ENCODE assay signal across 12 cellular contexts in the genomic region with DNA sequence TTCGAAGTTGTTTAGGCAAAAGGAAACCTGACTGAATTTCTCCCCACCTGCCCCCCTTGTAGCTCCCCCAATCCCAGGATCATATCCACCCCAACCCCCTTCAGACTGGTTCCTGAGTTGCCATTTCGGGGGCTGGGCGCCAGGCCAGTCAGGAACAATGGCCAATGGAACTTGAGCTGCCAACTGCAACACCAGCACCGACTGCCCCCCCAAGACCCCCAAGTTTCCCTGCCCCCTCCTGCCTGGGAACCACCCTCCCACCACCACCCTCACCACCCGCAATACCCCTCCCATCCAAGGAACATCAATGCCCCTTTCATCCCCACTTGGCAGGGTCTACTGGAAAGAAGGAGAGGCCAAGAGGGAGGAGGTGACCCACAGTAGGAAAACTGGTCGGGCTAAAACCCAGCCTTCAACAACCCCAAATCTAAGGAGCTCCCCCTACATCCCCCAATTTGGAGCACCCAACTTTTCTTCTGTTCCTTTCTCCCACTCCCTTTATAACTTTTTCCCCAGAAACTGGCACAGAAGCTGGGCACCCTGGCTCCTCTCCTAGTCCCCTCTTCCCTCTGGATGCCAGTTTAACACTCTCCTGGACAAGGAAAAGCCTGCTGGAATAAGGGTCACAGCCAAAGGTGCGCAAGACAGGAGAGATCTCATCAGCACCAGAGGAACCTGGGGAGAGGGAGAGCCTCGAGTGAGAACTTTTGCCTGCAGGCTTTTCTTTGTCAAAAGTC. TPM values are rescaled to one million over a fixed set of nuclear protein-coding genes. Genes with fewer than 3 reads are reported as not detected.
DNase-seq lines count a peak whose midpoint lies in the region; ATAC-seq and TF ChIP-seq lines count a peak whose summit lies in the region.
"Had no signal": no experiment of that assay in that cellular context is flagged by ENCODE, and none has a peak within 500 bp of the region (broad histone marks: within the 10 kb centered on the region; RNA-seq: fewer than 3 reads in every experiment).

No MANE protein-coding gene starts in this region.

- H3K27ac ChIP-seq in caudate nucleus (ENCODE audit: low read depth, low read length) (peak overlapping the region; percentile 99), right lobe of liver (peak overlapping the region in 2 of 3 donors; percentile 40 to 79), skeletal muscle tissue (ENCODE audit: low read depth, low read length) (peak overlapping the region; percentile 98)
- H3K27ac ChIP-seq: epithelial cell of prostate had no signal

- ATAC-seq in right lobe of liver: no peak
- no peak for ATAC-seq in GM18502 (IDR thresholded peaks at IDR 0.05; ENCODE audit: poor library complexity, unreplicated experiment)
- no peak for ATAC-seq in HG03457 (IDR thresholded peaks at IDR 0.05; ENCODE audit: unreplicated experiment)
- ATAC-seq: activated T-cell treated with anti-CD3 and anti-CD28 coated beads, Interleukin-2, amount 50 U/mL, for 72 hours had no signal

- H3K4me1 ChIP-seq in right lobe of liver (peaks cover 0 to 8% (median 2%) of the 10 kb centered on the region in 4 donors), skeletal muscle tissue (ENCODE audit: control insufficient read depth in 3 of 3, insufficient read depth in 3 of 3, low read length in 3 of 3) (peaks cover 44 to 56% (median 47%) of the 10 kb centered on the region in 3 donors)

- TF ChIP-seq POLR2A in right lobe of liver (IDR thresholded peaks at IDR 0.05): no peak

- intact Hi-C loops in right lobe of liver (cut with DNase I): no loop called here

- in situ Hi-C loops in G401 (cut with HindIII; ENCODE audit: low sequenced_read_pairs): no loop called here

- H3K4me3 ChIP-seq in right lobe of liver: no peak overlapping the region
- H3K4me3 ChIP-seq in skeletal muscle tissue (ENCODE audit: low read length in 3 of 3): peak overlapping the region; percentile 43 to 63 (median 58)

- peaks cover 0 to 6% (median 1%) of the 10 kb centered on the region in 4 donors for H3K36me3 ChIP-seq in right lobe of liver
- peaks cover 11 to 20% (median 15%) of the 10 kb centered on the region in 3 donors for H3K36me3 ChIP-seq in skeletal muscle tissue (ENCODE audit: control insufficient read depth in 3 of 3, insufficient read depth in 3 of 3, low read length in 3 of 3)

- peak overlapping the region; percentile 62 to 83 (median 81) for H3K9ac ChIP-seq in skeletal muscle tissue (ENCODE audit: low read depth in 1 of 3, low read length in 3 of 3)

- H3K9me3 ChIP-seq in right lobe of liver: no peaks in the 10 kb centered on the region
- H3K9me3 ChIP-seq in skeletal muscle tissue (ENCODE audit: control insufficient read depth in 3 of 3, low read length in 3 of 3): no peaks in the 10 kb centered on the region

- TF ChIP-seq CTCF in right lobe of liver (IDR thresholded peaks at IDR 0.05): no peak

- H3K27me3 ChIP-seq in right lobe of liver (no peaks in the 10 kb centered on the region), skeletal muscle tissue (ENCODE audit: control insufficient read depth in 3 of 3, insufficient read depth in 3 of 3, low read length in 3 of 3) (no peaks in the 10 kb centered on the region)

- DNase-seq in G401 (ENCODE audit: low spot score) (peak; percentile 44), caudate nucleus (lab: John Stamatoyannopoulos, UW) (peak in 59 of 61 donors; percentile 20 to 94 (median 83)), right lobe of liver (no peak), HuH-7.5 (ENCODE audit: low spot score) (no peak)
- DNase-seq in activated effector memory CD4-positive, alpha-beta T cell treated with Interleukin-2 at 50 U/mL for 16 hours: no peak
- DNase-seq: activated T-cell treated with anti-CD3 and anti-CD28 coated beads, Interleukin-2, amount 50 U/mL, for 72 hours had no signal

- WGBS in right lobe of liver (ENCODE audit: insufficient coverage, low coverage, low lambda C conversion rate, missing lambda C conversion rate): 58% methylated on average over 7 of the region's 8 CpGs

RNA-seq across cellular contexts. Expression of a gene that starts 1.6 kb away (rescaled TPM):
- 28.6 and 40.4 TPM in 2 replicates for total RNA-seq in G401 (2014; rRNA removed; shearing (Covaris generic))
- total RNA-seq in right lobe of liver (100 to 1,000 TPM in 5 of 6 experiments, 10 to 100 TPM in 1; 92.2 to 255 (median 192) TPM), skeletal muscle tissue (162 TPM)

RNA-seq across cellular contexts. Expression of a gene that starts 3.6 kb away (rescaled TPM):
- total RNA-seq in G401 (2014; rRNA removed; shearing (Covaris generic)): not detected in 2 replicates
- total RNA-seq in right lobe of liver: 1 to 10 TPM in 3 of 6 experiments, under 1 TPM in 3; 0.24 to 3.4 (median 1.6) TPM
- total RNA-seq in skeletal muscle tissue: not detected
- total RNA-seq: activated T-cell treated with anti-CD3 and anti-CD28 coated beads, Interleukin-2, amount 50 U/mL, for 72 hours; HT-29; NCI-H460 had no signal

RNA-seq across cellular contexts. Expression of a gene that starts 8.2 kb away (rescaled TPM):
- not detected in 2 replicates for total RNA-seq in G401 (2014; rRNA removed; shearing (Covaris generic))
- not detected for total RNA-seq in right lobe of liver
- total RNA-seq in skeletal muscle tissue: not detected
- total RNA-seq: activated T-cell treated with anti-CD3 and anti-CD28 coated beads, Interleukin-2, amount 50 U/mL, for 72 hours; HT-29; NCI-H460 had no signal

RNA-seq across cellular contexts. Expression of a gene that starts 15.7 kb away (rescaled TPM):
- total RNA-seq in G401 (2014; rRNA removed; shearing (Covaris generic)): not detected in 2 replicates
- total RNA-seq in right lobe of liver: under 1 TPM in 3 of 6 experiments, not detected in 3; 0.18 to 0.31 (median 0.22) TPM
- not detected for total RNA-seq in skeletal muscle tissue
- total RNA-seq: activated T-cell treated with anti-CD3 and anti-CD28 coated beads, Interleukin-2, amount 50 U/mL, for 72 hours; HT-29; NCI-H460 had no signal

RNA-seq across cellular contexts. Expression of a gene that starts 27.3 kb away (rescaled TPM):
- total RNA-seq in G401 (2014; rRNA removed; shearing (Covaris generic)): not detected in 2 replicates
- total RNA-seq in right lobe of liver: not detected
- total RNA-seq in skeletal muscle tissue: not detected
- total RNA-seq: HT-29, NCI-H460 had no signal

Comparison
In these comparisons a context has a peak if more than half of its experiments do, and no peak if none do; other contexts are left out.
1. DNase-seq: peak in G401 (single experiment) and caudate nucleus (59 of 61); none in right lobe of liver (0 of 3), HuH-7.5 (single experiment) and activated effector memory CD4-positive, alpha-beta T cell treated with Interleukin-2 at 50 U/mL for 16 hours (single experiment).
2. H3K4me3 ChIP-seq: peak in skeletal muscle tissue (3 of 3); none in right lobe of liver (0 of 3).
3. Peak in every context shown above with its lines, with median percentiles within 50 percentile points of each other: H3K27ac ChIP-seq.